8 cellular contexts compared by ENCODE assay signal in the genomic region with DNA sequence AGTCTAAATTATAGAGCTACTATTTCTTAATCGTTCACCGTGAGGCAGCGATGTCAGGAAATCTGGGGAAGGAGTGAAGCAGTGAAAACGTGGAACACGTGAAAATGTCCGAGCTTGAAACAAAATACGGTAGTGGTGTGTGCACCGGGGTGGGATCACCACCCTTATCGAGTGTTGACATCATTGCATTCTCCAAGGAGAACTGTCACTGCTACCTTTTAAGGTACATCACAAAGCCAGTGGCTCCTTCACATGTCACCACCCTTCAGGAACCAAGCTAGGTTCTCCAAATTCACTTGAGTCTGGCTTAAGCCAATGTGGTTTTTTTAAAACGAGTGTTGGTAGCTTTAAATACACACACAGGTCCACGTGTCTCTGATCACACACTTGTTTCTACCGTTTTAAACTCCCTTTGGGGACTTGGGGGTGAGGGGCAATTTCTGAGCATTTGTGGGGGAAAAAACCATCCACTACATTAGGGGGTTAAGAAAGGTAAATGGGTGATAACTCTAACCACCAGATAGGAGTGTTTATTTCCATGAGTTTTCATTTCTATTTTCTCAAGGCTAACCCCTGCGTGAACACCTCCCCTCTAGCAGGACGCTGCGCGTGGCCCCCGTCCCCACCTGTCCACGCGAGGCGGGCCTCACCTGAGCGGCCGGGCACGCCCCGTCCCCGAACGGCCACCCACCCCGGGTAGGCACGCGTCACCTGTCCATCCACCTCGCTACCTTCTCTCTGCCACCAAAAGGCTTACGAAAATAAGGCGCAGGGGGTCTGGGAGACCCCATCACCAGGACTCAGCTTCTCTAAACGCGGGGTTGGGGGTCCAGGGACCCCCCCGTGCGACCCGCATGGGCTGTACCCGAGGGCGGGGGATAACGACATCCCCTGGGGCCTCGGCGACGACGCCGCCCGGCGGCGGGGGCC. TPM values are rescaled to one million over a fixed set of nuclear protein-coding genes. Genes with fewer than 3 reads are reported as not detected.
DNase-seq lines count a peak whose midpoint lies in the region; ATAC-seq and TF ChIP-seq lines count a peak whose summit lies in the region.

No MANE protein-coding gene starts in this region.

- peak overlapping the region; percentile 0 to 59; a peak in 2 of 4 replicates for H4K8ac ChIP-seq in IMR-90 (ENCODE audit: low read depth in 2 of 2, low read length in 2 of 2)

- no peaks in the 10 kb centered on the region for H3K27me3 ChIP-seq in IMR-90 (ENCODE audit: control insufficient read depth, insufficient read depth, low read length)
- H3K27me3 ChIP-seq in SU-DHL-6 (ENCODE audit: low read length), result no peaks in the 10 kb centered on the region
- no peaks in the 10 kb centered on the region for H3K27me3 ChIP-seq in iPS-20b (ENCODE audit: insufficient read depth, low read length)
- H3K27me3 ChIP-seq in smooth muscle cell (ENCODE audit: low read depth), result no peaks in the 10 kb centered on the region

- H3K79me2 ChIP-seq in SU-DHL-6 (ENCODE audit: insufficient read depth, low read length) (peaks cover 25% of the 10 kb centered on the region; the same call in 1 of the 2 replicates), smooth muscle cell (ENCODE audit: low read depth) (peaks cover 8% of the 10 kb centered on the region)

- peak overlapping the region; percentile 53 for H2BK5ac ChIP-seq in IMR-90 (ENCODE audit: low read depth, low read length, poor library complexity, severe bottlenecking)

- DNase-seq in IMR-90 (peak; percentile 75), smooth muscle cell (lab: John Stamatoyannopoulos, UW; ENCODE audit: unreplicated experiment) (no peak), glomerular visceral epithelial cell (ENCODE audit: extremely low spot score) (no peak)

- peak overlapping the region; percentile 47 for H2BK120ac ChIP-seq in IMR-90 (ENCODE audit: low read depth, low read length)

- no peaks in the 10 kb centered on the region for H3K36me3 Mint-ChIP-seq in brain

- H3K27ac Mint-ChIP-seq in brain, result peak overlapping the region; percentile 91 to 97 (median 95)

- peak overlapping the region; percentile 36 for H2BK20ac ChIP-seq in IMR-90 (ENCODE audit: low read depth, low read length)

- TF ChIP-seq CTCF in IMR-90 (conservative IDR thresholded peaks at IDR 0.05; ENCODE audit: low read depth, low read length) (no peak), SU-DHL-6 (IDR thresholded peaks at IDR 0.05; ENCODE audit: insufficient read depth, low read length, poor library complexity, severe bottlenecking) (no peak), brain (conservative IDR thresholded peaks at IDR 0.05) (no peak), smooth muscle cell (IDR thresholded peaks at IDR 0.05; ENCODE audit: borderline replicate concordance, insufficient read depth, poor library complexity, severe bottlenecking) (no peak)

- peak overlapping the region; percentile 93 for H2AK9ac ChIP-seq in IMR-90 (replicated peaks; ENCODE audit: low read depth, low read length, poor library complexity)

- H3K27ac ChIP-seq in IMR-90 (ENCODE audit: insufficient read depth, low read length) (peak overlapping the region; percentile 34), SU-DHL-6 (ENCODE audit: low read depth, low read length) (peak overlapping the region; percentile 97), iPS-20b (ENCODE audit: low read length) (no peak overlapping the region), smooth muscle cell (ENCODE audit: low read depth) (no peak overlapping the region)

- H3K9me3 Mint-ChIP-seq in brain, result no peaks in the 10 kb centered on the region

- H3K4me1 ChIP-seq in ES-I3 (ENCODE audit: insufficient read depth, low read length), result no peaks in the 10 kb centered on the region
- peaks cover 3% of the 10 kb centered on the region for H3K4me1 ChIP-seq in IMR-90 (ENCODE audit: control insufficient read depth, insufficient read depth, low read length)
- peaks cover 4% of the 10 kb centered on the region; the same call in 1 of the 2 replicates for H3K4me1 ChIP-seq in iPS-20b (ENCODE audit: insufficient read depth, low read length)
- H3K4me1 ChIP-seq in smooth muscle cell (ENCODE audit: low read depth), result peaks cover 15% of the 10 kb centered on the region

- H3K14ac ChIP-seq in IMR-90 (replicated peaks; ENCODE audit: low read depth, low read length), result peak overlapping the region; percentile 29

- WGBS in IMR-90 (ENCODE audit: extremely low coverage in 2 of 2, insufficient read length in 1 of 2), 2 experiments, result 3% methylated on average over 22 of the region's 48 CpGs; no CpG with 5 or more reads in 1 of the 2 experiments
- WGBS in smooth muscle cell (ENCODE audit: low lambda C conversion rate), result 15% methylated on average over 36 of the region's 48 CpGs

- ATAC-seq in GM21528 (IDR thresholded peaks at IDR 0.05; ENCODE audit: low FRiP score, unreplicated experiment) (peak; percentile 40), IMR-90 (ENCODE audit: low read depth) (peak; percentile 22)

- peak overlapping the region; percentile 74 for H3K18ac ChIP-seq in IMR-90 (ENCODE audit: low read depth, low read length)

- H3K23ac ChIP-seq in IMR-90 (ENCODE audit: low read depth, low read length), result peak overlapping the region; percentile 55

- H2AFZ ChIP-seq in IMR-90 (replicated peaks; ENCODE audit: low read length, poor library complexity) (peak overlapping the region; percentile 88), SU-DHL-6 (ENCODE audit: low read depth, low read length, severe bottlenecking) (no peak overlapping the region), smooth muscle cell (ENCODE audit: low read depth) (peak overlapping the region; percentile 70)

- H2AK5ac ChIP-seq in IMR-90 (ENCODE audit: low read depth, low read length), result peak overlapping the region; percentile 76

- H3K4me2 ChIP-seq in IMR-90 (ENCODE audit: low read depth, low read length) (peak overlapping the region; percentile 93), SU-DHL-6 (ENCODE audit: low read depth, low read length, poor library complexity, severe bottlenecking) (peak overlapping the region; percentile 89), smooth muscle cell (peak overlapping the region; percentile 99)

- BruUV-seq in IMR-90 (replicated peaks; lab: Mats Ljungman, UMichigan), result TSS peak; percentile 43

- no peaks in the 10 kb centered on the region for H3K9me2 ChIP-seq in SU-DHL-6 (replicated peaks; ENCODE audit: insufficient read depth, low read length)

- H2BK15ac ChIP-seq in IMR-90 (ENCODE audit: low read depth, low read length), result peak overlapping the region; percentile 2; the same call in 1 of the 3 replicates

- H3K56ac ChIP-seq in IMR-90 (ENCODE audit: extremely low read depth, insufficient read depth, low read length), result peak overlapping the region; percentile 19

- peaks cover 14% of the 10 kb centered on the region; the same call in 1 of the 2 replicates for H3K9me1 ChIP-seq in IMR-90 (ENCODE audit: insufficient read depth, low read length)

- in situ Hi-C loops in IMR-90 (cut with MboI; ENCODE audit: low sequenced_read_pairs), result no loop called here

- no peaks in the 10 kb centered on the region for H3K27me3 Mint-ChIP-seq in brain

- dilution Hi-C loops in IMR-90 (cut with HindIII; ENCODE audit: low sequenced_read_pairs, unreplicated experiment), result no loop called here

- POLR2A ChIA-PET in IMR-90 (lab: Charles Lee; ENCODE audit: unreplicated experiment), result interaction anchor here (0.6 to 0.8 kb wide), 2 partner anchors 9 to 238 kb away, joined by 6 read pairs; no protein-coding TSS in a partner anchor

- peak overlapping the region; percentile 77 for H4K91ac ChIP-seq in IMR-90 (ENCODE audit: insufficient read depth, low read depth, low read length)

- TF ChIP-seq POLR2A in IMR-90 (IDR thresholded peaks at IDR 0.05; ENCODE audit: low read depth, low read length), result no peak

- H3K9ac ChIP-seq in ES-I3 (ENCODE audit: low read depth, low read length), result peak overlapping the region; percentile 91
- peak overlapping the region; percentile 64 for H3K9ac ChIP-seq in IMR-90 (ENCODE audit: low read depth, low read length)
- peak overlapping the region; percentile 89 for H3K9ac ChIP-seq in SU-DHL-6 (ENCODE audit: low read length)
- H3K9ac ChIP-seq in iPS-20b (ENCODE audit: low read depth, low read length), result peak overlapping the region; percentile 80; the same call in 1 of the 2 replicates
- peak overlapping the region; percentile 83 for H3K9ac ChIP-seq in smooth muscle cell (ENCODE audit: low read depth)

- H3K36me3 ChIP-seq in ES-I3 (ENCODE audit: insufficient read depth, low read length) (no peaks in the 10 kb centered on the region), IMR-90 (ENCODE audit: control insufficient read depth, insufficient read depth, low read length) (0 out of 2 replicates have a peak, but pooled peaks cover under 1% of the 10 kb centered on the region), SU-DHL-6 (ENCODE audit: low read length) (no peaks in the 10 kb centered on the region), iPS-20b (ENCODE audit: insufficient read depth, low read depth, low read length) (no peaks in the 10 kb centered on the region), smooth muscle cell (ENCODE audit: low read depth) (no peaks in the 10 kb centered on the region)

- H3F3A ChIP-seq in SU-DHL-6 (ENCODE audit: insufficient read depth) (peaks cover 65% of the 10 kb centered on the region), smooth muscle cell (ENCODE audit: low read depth) (no peaks in the 10 kb centered on the region)

- H3K4me1 Mint-ChIP-seq in brain, result peaks cover 44% of the 10 kb centered on the region

- peaks cover 5% of the 10 kb centered on the region; the same call in 1 of the 2 replicates for H4K20me1 ChIP-seq in IMR-90 (ENCODE audit: insufficient read depth, low read length)
- H4K20me1 ChIP-seq in SU-DHL-6 (ENCODE audit: low read depth, low read length), result no peaks in the 10 kb centered on the region
- no peaks in the 10 kb centered on the region for H4K20me1 ChIP-seq in smooth muscle cell (ENCODE audit: low read depth)

- peaks cover 10 to 45% of the 10 kb centered on the region in 2 experiments for H3K79me1 ChIP-seq in IMR-90 (ENCODE audit: low read depth in 1 of 2, low read length in 2 of 2)

- peak overlapping the region; percentile 51 for H3K4ac ChIP-seq in IMR-90 (ENCODE audit: low read depth, low read length)

- intact Hi-C loops in IMR-90 (cut with micrococcal nuclease), result loop anchor here (2.0 kb wide), 3 partner anchors 131 to 263 kb away; no protein-coding TSS in a partner anchor

- CTCF ChIA-PET in IMR-90 (lab: Yijun Ruan, JAX), result interaction anchor here (0.6 to 1.4 kb wide), 3 partner anchors 45 to 262 kb away, joined by 3 to 5 read pairs (median 3); no protein-coding TSS in a partner anchor

- H3K9me3 ChIP-seq in ES-I3 (ENCODE audit: control insufficient read depth, insufficient read depth, low read length) (no peaks in the 10 kb centered on the region), IMR-90 (ENCODE audit: control insufficient read depth, insufficient read depth, low read length) (no peaks in the 10 kb centered on the region), SU-DHL-6 (ENCODE audit: insufficient read depth, low read length) (no peaks in the 10 kb centered on the region), iPS-20b (ENCODE audit: insufficient read depth, low read depth, low read length) (no peaks in the 10 kb centered on the region), smooth muscle cell (replicated peaks; ENCODE audit: low read depth) (no peaks in the 10 kb centered on the region)

- peak overlapping the region; percentile 83 for H4K5ac ChIP-seq in IMR-90 (ENCODE audit: low read depth, low read length)

- TF ChIP-seq RAD21 in IMR-90 (IDR thresholded peaks at IDR 0.05; ENCODE audit: low read length), result no peak

- H3K4me3 ChIP-seq in IMR-90 (ENCODE audit: insufficient read depth, low read depth, low read length) (peak overlapping the region; percentile 88), SU-DHL-6 (ENCODE audit: insufficient read depth, low read length, poor library complexity, severe bottlenecking) (peak overlapping the region; percentile 88), iPS-20b (ENCODE audit: low read length) (peak overlapping the region; percentile 81), smooth muscle cell (peak overlapping the region; percentile 88)

- peak overlapping the region; percentile 87 to 96 (median 93) for H3K4me3 Mint-ChIP-seq in brain

RNA-seq across cellular contexts. Expression of a gene that starts 1.0 kb away (rescaled TPM):
- total RNA-seq in IMR-90 (2012; rRNA removed) (5.6 and 8.8 TPM in 2 replicates), smooth muscle cell (5.4 and 6.8 TPM in 2 replicates)
- polyA plus RNA-seq in IMR-90 (2012; rRNA removed) (7.3 and 7.6 TPM in 2 replicates), brain (ENCODE audit: insufficient read depth, low read depth, low replicate concordance) (9.3 TPM), smooth muscle cell (2.0 and 5.9 TPM in 2 replicates)
- polyA plus RNA-seq in IMR-90 (2012; cell fraction: cytosol; rRNA removed), result 2.5 and 3.2 TPM in 2 replicates
- 32.6 and 43.8 TPM in 2 replicates for polyA plus RNA-seq in IMR-90 (2012; cell fraction: nucleus; rRNA removed; ENCODE audit: low replicate concordance)

Comparison
In these comparisons a context has a peak if more than half of its experiments do, and no peak if none do; other contexts are left out.
1. H3K27ac ChIP-seq: peak in IMR-90 (single experiment) and SU-DHL-6 (single experiment); none in iPS-20b (single experiment) and smooth muscle cell (single experiment).
2. Peak in every context shown above with its lines, with median percentiles within 50 percentile points of each other: H3K9ac ChIP-seq, H3K4me2 ChIP-seq and H3K4me3 ChIP-seq.